Comparison of ENCODE assay signal across 18 cellular contexts in the genomic region with DNA sequence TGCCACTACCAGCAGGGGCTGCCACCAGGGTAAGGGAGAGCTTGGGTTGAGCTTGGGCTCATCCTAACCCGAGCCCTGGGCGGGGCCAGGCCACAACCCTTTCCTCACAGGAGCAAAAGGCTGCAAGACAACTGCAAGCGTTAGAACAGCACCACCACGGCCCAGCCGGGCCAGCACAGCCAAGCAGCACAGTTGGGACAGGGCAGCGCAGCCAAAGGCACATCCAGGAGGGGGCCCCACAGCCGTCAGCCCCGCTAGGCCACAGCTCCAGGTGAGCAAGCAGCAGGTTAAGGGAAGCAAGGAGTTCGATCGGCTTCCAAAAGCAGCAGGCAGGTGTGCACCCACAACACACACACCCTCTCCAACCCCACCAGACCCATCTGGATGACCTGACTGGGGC. TPM values are rescaled to one million over a fixed set of nuclear protein-coding genes. Genes with fewer than 3 reads are reported as not detected.
DNase-seq lines count a peak whose midpoint lies in the region; ATAC-seq and TF ChIP-seq lines count a peak whose summit lies in the region.
"Had no signal": no experiment of that assay in that cellular context is flagged by ENCODE, and none has a peak within 500 bp of the region (broad histone marks: within the 10 kb centered on the region; RNA-seq: fewer than 3 reads in every experiment).

No MANE protein-coding gene starts in this region.

- no peak overlapping the region for H4K5ac ChIP-seq in mesendoderm (ENCODE audit: low read length)

- H3K27ac ChIP-seq in 22Rv1 (peak overlapping the region; percentile 50), HEK293 (ENCODE audit: extremely low read depth, low read depth, low read length) (no peak overlapping the region), mesendoderm (ENCODE audit: low read depth, low read length) (no peak overlapping the region)
- H3K27ac ChIP-seq: PC-9 had no signal

- no peak overlapping the region for H3K4me2 ChIP-seq in mesendoderm (ENCODE audit: low read length)
- H3K4me2 ChIP-seq: PC-9 had no signal

- no peaks in the 10 kb centered on the region for H3K79me1 ChIP-seq in mesendoderm (ENCODE audit: low read length)

- TF ChIP-seq CTCF in 22Rv1 (IDR thresholded peaks at IDR 0.05) (no peak), HEK293 (tag by site-specific recombination; IDR thresholded peaks at IDR 0.05) (no peak), choroid plexus epithelial cell (conservative IDR thresholded peaks at IDR 0.05; ENCODE audit: low read depth, low read length) (peak; percentile 14)

- H2BK120ac ChIP-seq in mesendoderm (ENCODE audit: low read depth, low read length), result no peak overlapping the region

- no peak overlapping the region for H2BK5ac ChIP-seq in mesendoderm (ENCODE audit: low read length)

- H3K36me3 ChIP-seq in HEK293 (ENCODE audit: control insufficient read depth in 2 of 2, insufficient read depth in 1 of 2, low read length in 2 of 2) (peaks cover 4 to 52% of the 10 kb centered on the region in 2 experiments; a peak in 2 of 3 replicates), mesendoderm (ENCODE audit: control insufficient read depth, insufficient read depth, low read length) (no peaks in the 10 kb centered on the region)

- H2AK5ac ChIP-seq in mesendoderm (ENCODE audit: low read length), result no peak overlapping the region

- H3K4ac ChIP-seq in mesendoderm (ENCODE audit: low read depth, low read length), result no peak overlapping the region

- WGBS in mesendoderm (ENCODE audit: extremely low coverage, insufficient coverage, low lambda C conversion rate), result no CpG with 5 or more reads among the region's 10 CpGs

- no peaks in the 10 kb centered on the region for H3K9me3 ChIP-seq in HEK293 (ENCODE audit: control insufficient read depth, insufficient read depth, low read depth, low read length)
- H3K9me3 ChIP-seq: heart left ventricle had no signal

- H3K56ac ChIP-seq in mesendoderm (ENCODE audit: low read length), result peak overlapping the region; percentile 0

- no peak overlapping the region for H3K18ac ChIP-seq in mesendoderm (ENCODE audit: low read length)

- POLR2A ChIA-PET in HEK293 (lab: Yijun Ruan, JAX), result no interaction called here

- no peaks in the 10 kb centered on the region for H3K4me1 ChIP-seq in HEK293 (ENCODE audit: control insufficient read depth, insufficient read depth, low read length)
- H3K4me1 ChIP-seq in mesendoderm (ENCODE audit: control insufficient read depth, low read depth, low read length), result peaks cover 5% of the 10 kb centered on the region

- H4K8ac ChIP-seq in mesendoderm (ENCODE audit: low read depth, low read length), result no peak overlapping the region

- H3K79me2 ChIP-seq in mesendoderm (ENCODE audit: control insufficient read depth, insufficient read depth, low read length), result no peaks in the 10 kb centered on the region

- DNase-seq in choroid plexus epithelial cell (ENCODE audit: low read depth), result no peak
- peak; percentile 44 for DNase-seq in mesendoderm
- no peak for DNase-seq in NCI-H2029 treated with DMSO at 0.1 percent for 48 hours (lab: John Stamatoyannopoulos, UW)
- DNase-seq in stimulated activated CD4-positive, alpha-beta T cell treated with anti-CD3 and anti-CD28 coated beads, Interleukin-4, amount 100 ng/mL, for 24 hours, result no peak
- DNase-seq: activated CD4-positive, alpha-beta T cell treated with anti-CD3 and anti-CD28 coated beads, Interleukin-2, amount 10 ng/mL, durations not matched to agents 24 days and 14 days; activated naive CD4-positive, alpha-beta T cell treated with anti-CD3 and anti-CD28 coated beads, Interleukin-2, amount 10 ng/mL, durations not matched to agents 7 days and 5 days; heart left ventricle; islet precursor cell; mammary epithelial cell; NCI-H1048; NCI-H2171; NCI-H748 treated with DMSO at 0.1 percent for 48 hours; nephron progenitor cell; PC-9 had no signal

- no peak overlapping the region for H2BK15ac ChIP-seq in mesendoderm (replicated peaks; ENCODE audit: low read depth)

- H3K9ac ChIP-seq in mesendoderm (ENCODE audit: low read length), result no peak overlapping the region

- no peak overlapping the region for H3K4me3 ChIP-seq in HEK293 (ENCODE audit: low read depth, low read length)
- no peak overlapping the region for H3K4me3 ChIP-seq in choroid plexus epithelial cell (ENCODE audit: low read depth, low read length)
- no peak overlapping the region for H3K4me3 ChIP-seq in mesendoderm (ENCODE audit: low read length)
- H3K4me3 ChIP-seq: heart left ventricle, PC-9 had no signal

- H3K27me3 ChIP-seq in mesendoderm (ENCODE audit: insufficient read depth, low read length, poor library complexity), result no peaks in the 10 kb centered on the region
- H3K27me3 ChIP-seq: heart left ventricle had no signal

- no peak overlapping the region for H3K23ac ChIP-seq in mesendoderm (ENCODE audit: low read length)

- ATAC-seq in HG03378 (IDR thresholded peaks at IDR 0.05; ENCODE audit: unreplicated experiment) (no peak), SK-N-SH treated with all-trans-retinoic acid at 6 μM for 48 hours (no peak)
- ATAC-seq: heart left ventricle had no signal

- CTCF ChIA-PET in HEK293 (lab: Yijun Ruan, JAX), result interaction anchor here (0.6 to 1.1 kb wide), 5 partner anchors 13 to 412 kb away, joined by 3 to 4 read pairs (median 4); no protein-coding TSS in a partner anchor

TF ChIP-seq in HEK293, 187 proteins besides CTCF, POLR2A, EP300 and RAD21:
- TF ChIP-seq ZNF600 (tag by site-specific recombination; IDR thresholded peaks at IDR 0.05) (0 out of 2 replicates have a peak, but pooled peaks have one; percentile 34), ZNF48 (tag by site-specific recombination; IDR thresholded peaks at IDR 0.05) (no peak)

TF ChIP-seq in SK-N-SH treated with all-trans-retinoic acid at 6 μM for 48 hours, 23 proteins besides CTCF, POLR2A, EP300 and RAD21 (continues in another document):
- TF ChIP-seq PPARA (CRISPR knock-in tag; IDR thresholded peaks at IDR 0.05; ENCODE audit: borderline replicate concordance) (no peak), TCF4 (CRISPR knock-in tag; IDR thresholded peaks at IDR 0.05; ENCODE audit: borderline replicate concordance) (no peak), BACH2 (CRISPR knock-in tag; IDR thresholded peaks at IDR 0.05; ENCODE audit: borderline replicate concordance) (no peak), ARNTL (CRISPR knock-in tag; IDR thresholded peaks at IDR 0.05; ENCODE audit: borderline replicate concordance, low read depth) (no peak), OSR1 (CRISPR knock-in tag; IDR thresholded peaks at IDR 0.05) (no peak), CSDC2 (CRISPR knock-in tag; IDR thresholded peaks at IDR 0.05) (no peak), PATZ1 (CRISPR knock-in tag; IDR thresholded peaks at IDR 0.05; ENCODE audit: borderline replicate concordance) (no peak), ESRRG (CRISPR knock-in tag; IDR thresholded peaks at IDR 0.05) (no peak), ZFP3 (CRISPR knock-in tag; IDR thresholded peaks at IDR 0.05) (no peak), GLIS3 (CRISPR knock-in tag; IDR thresholded peaks at IDR 0.05) (no peak), CSRNP3 (CRISPR knock-in tag; IDR thresholded peaks at IDR 0.05) (no peak), TOX (CRISPR knock-in tag; IDR thresholded peaks at IDR 0.05; ENCODE audit: borderline replicate concordance) (no peak), SNAI2 (CRISPR knock-in tag; IDR thresholded peaks at IDR 0.05) (no peak)
- TF ChIP-seq, protein P1, sequence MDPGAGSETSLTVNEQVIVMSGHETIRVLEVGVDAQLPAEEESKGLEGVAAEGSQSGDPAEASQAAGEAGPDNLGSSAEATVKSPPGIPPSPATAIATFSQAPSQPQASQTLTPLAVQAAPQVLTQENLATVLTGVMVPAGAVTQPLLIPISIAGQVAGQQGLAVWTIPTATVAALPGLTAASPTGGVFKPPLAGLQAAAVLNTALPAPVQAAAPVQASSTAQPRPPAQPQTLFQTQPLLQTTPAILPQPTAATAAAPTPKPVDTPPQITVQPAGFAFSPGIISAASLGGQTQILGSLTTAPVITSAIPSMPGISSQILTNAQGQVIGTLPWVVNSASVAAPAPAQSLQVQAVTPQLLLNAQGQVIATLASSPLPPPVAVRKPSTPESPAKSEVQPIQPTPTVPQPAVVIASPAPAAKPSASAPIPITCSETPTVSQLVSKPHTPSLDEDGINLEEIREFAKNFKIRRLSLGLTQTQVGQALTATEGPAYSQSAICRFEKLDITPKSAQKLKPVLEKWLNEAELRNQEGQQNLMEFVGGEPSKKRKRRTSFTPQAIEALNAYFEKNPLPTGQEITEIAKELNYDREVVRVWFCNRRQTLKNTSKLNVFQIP (CRISPR knock-in tag; IDR thresholded peaks at IDR 0.05; ENCODE audit: borderline replicate concordance, low read depth), result no peak

RNA-seq across cellular contexts. Expression of gene NDST2, which starts 7.0 kb away (rescaled TPM):
- 7.4 TPM for polyA plus RNA-seq in mesendoderm (2013, experiment 1 of 2)
- 8.0 TPM for polyA plus RNA-seq in mesendoderm (2013, experiment 2 of 2)

RNA-seq across cellular contexts. Expression of gene ZSWIM8, which starts 33.0 kb away (rescaled TPM):
- polyA plus RNA-seq in mesendoderm (2013, experiment 1 of 2), result 20.4 TPM
- 22.1 TPM for polyA plus RNA-seq in mesendoderm (2013, experiment 2 of 2)

RNA-seq across cellular contexts. Expression of gene CHCHD1, which starts 36.6 kb away (rescaled TPM):
- polyA plus RNA-seq in mesendoderm (2013, experiment 1 of 2), result 149 TPM
- 149 TPM for polyA plus RNA-seq in mesendoderm (2013, experiment 2 of 2)

RNA-seq across cellular contexts. Expression of gene CAMK2G, which starts 56.0 kb away (rescaled TPM):
- polyA plus RNA-seq in mesendoderm (2013, experiment 1 of 2), result 13.0 TPM
- polyA plus RNA-seq in mesendoderm (2013, experiment 2 of 2), result 13.1 TPM
